17 cellular contexts compared by ENCODE assay signal in genomic region chr19:37969695-37970094, GRCh38.
"Had no signal": no experiment of that assay in that cellular context is flagged by ENCODE, and none has a peak within 500 bp of the region (broad histone marks: within the 10 kb centered on the region; RNA-seq: fewer than 3 reads in every experiment).

No MANE protein-coding gene starts in this region.

- H3K27me3 ChIP-seq: colonic mucosa, foreskin keratinocyte, neutrophil, tibial artery had no signal

- H3K9me3 ChIP-seq: colonic mucosa, neutrophil had no signal

- FAIRE-seq: urothelium cell line had no signal

- H3K4me1 ChIP-seq: colonic mucosa had no signal

- ATAC-seq: activated naive CD4-positive, alpha-beta T cell treated with anti-CD3 and anti-CD28 coated beads, Interleukin-2, amount 50 U/mL, for 72 hours; foreskin keratinocyte; natural killer cell; stimulated activated effector memory CD8-positive, alpha-beta T cell treated with anti-CD3 and anti-CD28 coated beads, Interleukin-12 subunit alpha, Interleukin-12 subunit beta, amount 100 ng/mL, for 72 hours had no signal

- DNase-seq: activated CD4-positive, alpha-beta memory T cell treated with anti-CD3 and anti-CD28 coated beads for 36 hours; activated gamma-delta T cell; activated T-cell treated with anti-CD3 and anti-CD28 coated beads, Interleukin-2, amount 50 U/mL, for 24 hours; central memory CD4-positive, alpha-beta T cell; colonic mucosa; foreskin keratinocyte; glutamatergic neuron; hypothalamus; kidney glomerular epithelial cell; mesenchymal stem cell; natural killer cell; retina had no signal

- H3K27ac ChIP-seq: colonic mucosa, foreskin keratinocyte, neutrophil, tibial artery had no signal

- H3K4me3 ChIP-seq: colonic mucosa, tibial artery had no signal

- H3K36me3 ChIP-seq: colonic mucosa, neutrophil had no signal
